28 cellular contexts compared by ENCODE assay signal in the genomic region with DNA sequence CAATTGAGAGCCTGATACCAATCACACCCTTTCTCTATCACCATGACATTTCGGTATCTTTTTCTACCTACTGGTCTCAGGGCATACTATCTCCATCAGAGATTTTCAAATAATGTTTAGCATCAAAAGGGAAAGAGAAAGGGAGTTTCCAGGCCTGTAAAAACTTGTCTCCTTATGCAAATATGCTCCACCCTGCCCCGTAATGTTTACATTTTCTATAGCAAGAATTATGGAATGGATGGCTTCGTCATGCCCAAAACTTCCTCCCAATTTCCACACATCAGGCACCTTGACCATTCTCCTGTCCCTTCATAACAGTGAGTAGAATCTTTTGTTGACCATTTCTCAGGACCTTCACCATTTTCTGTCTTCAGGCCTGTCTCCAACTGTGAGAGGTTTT. TPM values are rescaled to one million over a fixed set of nuclear protein-coding genes. Genes with fewer than 3 reads are reported as not detected.
"Had no signal": no experiment of that assay in that cellular context is flagged by ENCODE, and none has a peak within 500 bp of the region (broad histone marks: within the 10 kb centered on the region; RNA-seq: fewer than 3 reads in every experiment).

No MANE protein-coding gene starts in this region.

- H3K36me3 Mint-ChIP-seq: activated CD8-positive, alpha-beta memory T cell treated with anti-CD3 and anti-CD28 coated beads, Interleukin-2, amount 10 ng/mL, durations not matched to agents 7 days and 5 days; brain; immature natural killer cell; mesothelial cell of epicardium; natural killer cell; stimulated activated memory B cell treated with anti-CD40 and anti-IgM and Interleukin-4, amounts not matched to agents 10 μg/mL and 1 μg/mL and 100 μg/mL, for 72 hours had no signal

- ATAC-seq: activated CD8-positive, alpha-beta memory T cell treated with anti-CD3 and anti-CD28 coated beads, Interleukin-2, amount 10 ng/mL, durations not matched to agents 7 days and 5 days; activated CD8-positive, alpha-beta T cell treated with anti-CD3 and anti-CD28 coated beads for 36 hours; activated naive CD8-positive, alpha-beta T cell treated with anti-CD3 and anti-CD28 coated beads, Interleukin-2, amount 50 U/mL, for 24 hours; effector memory CD8-positive, alpha-beta T cell; left lung; natural killer cell; stimulated activated memory B cell treated with anti-CD40 and anti-IgM and Interleukin-4, amounts not matched to agents 10 μg/mL and 1 μg/mL and 100 μg/mL, for 72 hours had no signal

- H3K36me3 ChIP-seq: colonic mucosa, left lung, sigmoid colon, stomach, transverse colon had no signal

- H3K9me3 ChIP-seq: colonic mucosa, left lung, stomach, transverse colon had no signal

- H3K9me3 Mint-ChIP-seq: activated CD4-positive, alpha-beta T cell treated with anti-CD3 and anti-CD28 coated beads, Interleukin-2, amount 10 ng/mL, durations not matched to agents 7 days and 5 days; activated naive CD8-positive, alpha-beta T cell treated with anti-CD3 and anti-CD28 coated beads, Interleukin-2, amount 50 U/mL, for 24 hours; brain; central memory CD8-positive, alpha-beta T cell; immature natural killer cell; mesothelial cell of epicardium; natural killer cell had no signal

- H3K27me3 ChIP-seq: colonic mucosa, dorsolateral prefrontal cortex, sigmoid colon, stomach, transverse colon had no signal

- H3K27ac ChIP-seq: colonic mucosa, dorsolateral prefrontal cortex, left lung, sigmoid colon, stomach, transverse colon had no signal

- H3K27ac Mint-ChIP-seq: activated CD4-positive, alpha-beta T cell treated with anti-CD3 and anti-CD28 coated beads, Interleukin-2, amount 10 ng/mL, durations not matched to agents 7 days and 5 days; activated CD8-positive, alpha-beta memory T cell treated with anti-CD3 and anti-CD28 coated beads, Interleukin-2, amount 10 ng/mL, durations not matched to agents 7 days and 5 days; activated CD8-positive, alpha-beta T cell treated with anti-CD3 and anti-CD28 coated beads for 36 hours; activated naive CD8-positive, alpha-beta T cell treated with anti-CD3 and anti-CD28 coated beads, Interleukin-2, amount 50 U/mL, for 24 hours; brain; effector memory CD8-positive, alpha-beta T cell; mesothelial cell of epicardium; natural killer cell; stimulated activated memory B cell treated with anti-CD40 and anti-IgM and Interleukin-4, amounts not matched to agents 10 μg/mL and 1 μg/mL and 100 μg/mL, for 72 hours had no signal

- H3K4me3 ChIP-seq: colonic mucosa, dorsolateral prefrontal cortex, left lung, lung, sigmoid colon, smooth muscle cell, stomach, transverse colon had no signal

- DNase-seq: activated CD4-positive, alpha-beta T cell treated with anti-CD3 and anti-CD28 coated beads, Interleukin-2, amount 10 ng/mL, durations not matched to agents 7 days and 5 days; activated CD4-positive, CD25-positive, alpha-beta regulatory T cell treated with anti-CD3 and anti-CD28 coated beads, Interleukin-2, amount 50 U/mL, for 72 hours; activated CD8-positive, alpha-beta memory T cell treated with anti-CD3 and anti-CD28 coated beads, Interleukin-2, amount 10 ng/mL, durations not matched to agents 7 days and 5 days; activated CD8-positive, alpha-beta T cell treated with anti-CD3 and anti-CD28 coated beads for 36 hours; activated gamma-delta T cell; activated naive CD4-positive, alpha-beta T cell treated with anti-CD3 and anti-CD28 coated beads, Interleukin-2, amount 50 U/mL, for 16 hours; activated naive CD8-positive, alpha-beta T cell treated with anti-CD3 and anti-CD28 coated beads, Interleukin-2, amount 50 U/mL, for 24 hours; activated T-cell treated with anti-CD3 and anti-CD28 coated beads for 4 hours; anterior cingulate cortex; colonic mucosa; dorsolateral prefrontal cortex; effector memory CD8-positive, alpha-beta T cell; foreskin fibroblast; immature natural killer cell; kidney glomerular epithelial cell; left lung; natural killer cell; sigmoid colon; stimulated activated CD4-positive, alpha-beta T cell treated with anti-CD3 and anti-CD28 coated beads, Interleukin-15, amount 100 ng/mL, for 24 hours; stomach; transverse colon had no signal

- H3K4me3 Mint-ChIP-seq: activated CD4-positive, alpha-beta T cell treated with anti-CD3 and anti-CD28 coated beads, Interleukin-2, amount 10 ng/mL, durations not matched to agents 7 days and 5 days; activated CD8-positive, alpha-beta memory T cell treated with anti-CD3 and anti-CD28 coated beads, Interleukin-2, amount 10 ng/mL, durations not matched to agents 7 days and 5 days; activated CD8-positive, alpha-beta T cell treated with anti-CD3 and anti-CD28 coated beads for 36 hours; activated naive CD8-positive, alpha-beta T cell treated with anti-CD3 and anti-CD28 coated beads, Interleukin-2, amount 50 U/mL, for 24 hours; brain; central memory CD8-positive, alpha-beta T cell; effector memory CD8-positive, alpha-beta T cell; immature natural killer cell; mesothelial cell of epicardium; natural killer cell; stimulated activated memory B cell treated with anti-CD40 and anti-IgM and Interleukin-4, amounts not matched to agents 10 μg/mL and 1 μg/mL and 100 μg/mL, for 72 hours had no signal

RNA-seq across cellular contexts. Expression of gene HLF, which starts 30.9 kb away (rescaled TPM):
- total RNA-seq: endothelial cell of umbilical vein, smooth muscle cell had no signal
- polyA plus RNA-seq: endothelial cell of umbilical vein, immature natural killer cell had no signal
